Comparison of ENCODE assay signal across 16 cellular contexts in the genomic region with DNA sequence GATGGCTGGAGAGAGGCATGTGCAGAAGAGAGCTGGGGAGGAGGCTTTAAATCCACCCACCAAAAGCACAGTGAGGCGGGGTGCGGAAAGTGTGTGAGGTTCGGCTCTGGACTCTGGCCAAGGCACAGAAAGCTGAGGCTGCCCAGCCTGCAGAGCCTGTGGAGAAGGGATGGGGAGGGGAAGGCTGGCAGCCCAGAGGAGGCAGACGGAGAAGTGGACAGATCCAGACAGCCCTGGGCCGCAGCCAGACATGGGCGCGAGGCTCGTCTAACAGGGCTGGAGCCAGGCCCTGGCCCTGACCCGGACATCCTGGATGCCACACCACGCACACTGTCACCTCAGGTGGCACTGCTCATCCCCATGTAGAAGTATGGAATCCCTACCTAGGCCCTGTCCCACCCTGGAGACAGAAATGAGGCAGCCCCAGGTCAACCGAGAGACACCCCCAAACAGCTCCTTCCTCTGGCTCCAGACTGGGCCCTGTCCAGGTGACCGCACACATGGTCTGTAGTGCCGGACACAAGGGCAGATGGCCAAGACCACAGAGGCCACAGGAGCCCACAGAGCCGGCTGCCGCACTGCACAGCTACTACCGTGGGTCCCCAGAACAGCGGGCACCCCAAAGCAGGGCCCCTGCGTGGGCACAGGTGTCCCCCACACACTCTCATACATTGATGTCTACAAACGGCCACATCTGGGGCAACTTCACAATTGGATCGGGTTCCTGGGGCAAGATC. TPM values are rescaled to one million over a fixed set of nuclear protein-coding genes. Genes with fewer than 3 reads are reported as not detected.
DNase-seq lines count a peak whose midpoint lies in the region; ATAC-seq and TF ChIP-seq lines count a peak whose summit lies in the region.
"Had no signal": no experiment of that assay in that cellular context is flagged by ENCODE, and none has a peak within 500 bp of the region (broad histone marks: within the 10 kb centered on the region; RNA-seq: fewer than 3 reads in every experiment).

No MANE protein-coding gene starts in this region.

- TF ChIP-seq CTCF in right atrium auricular region (IDR thresholded peaks at IDR 0.05), result no peak

- H3K4me1 Mint-ChIP-seq in activated T-cell treated with anti-CD3 and anti-CD28 coated beads, Interleukin-2, amount 50 U/mL, for 72 hours (ENCODE audit: low read depth), result peaks cover 14% of the 10 kb centered on the region

- ATAC-seq in HG03025 (IDR thresholded peaks at IDR 0.05; ENCODE audit: low FRiP score, unreplicated experiment) (no peak), GM18502 (IDR thresholded peaks at IDR 0.05; ENCODE audit: poor library complexity, unreplicated experiment) (no peak)
- ATAC-seq in activated T-cell treated with anti-CD3 and anti-CD28 coated beads, Interleukin-2, amount 50 U/mL, for 72 hours (replicated peaks in 1 of 2), result no peak
- ATAC-seq: HCT116 had no signal

- H3K4me3 ChIP-seq in BLaER1 treated with 17β-estradiol and CSF1 and Interleukin-3, amounts not matched to agents 10 nM and 100 nM, result no peak overlapping the region
- no peak overlapping the region for H3K4me3 ChIP-seq in right atrium auricular region
- H3K4me3 ChIP-seq: PC-9, uterus had no signal

- H3K27me3 Mint-ChIP-seq in activated T-cell treated with anti-CD3 and anti-CD28 coated beads, Interleukin-2, amount 50 U/mL, for 72 hours (ENCODE audit: low read depth), result no peaks in the 10 kb centered on the region
- H3K27me3 Mint-ChIP-seq: activated naive CD8-positive, alpha-beta T cell treated with anti-CD3 and anti-CD28 coated beads for 36 hours had no signal

- intact Hi-C loops in posterior cingulate gyrus (cut with DNase I), result loop anchor here (5.0 kb wide), 1 partner anchor 36 kb away; no protein-coding TSS in a partner anchor

- peaks cover 44 to 79% (median 73%) of the 10 kb centered on the region in 10 experiments for H3K4me1 ChIP-seq in BLaER1 treated with 17β-estradiol and CSF1 and Interleukin-3, amounts not matched to agents 10 nM and 100 nM
- H3K4me1 ChIP-seq in right atrium auricular region, result peaks cover 0 to 81% of the 10 kb centered on the region in 2 donors

- peaks cover 2 to 5% of the 10 kb centered on the region in 2 donors for H3K36me3 Mint-ChIP-seq in activated T-cell treated with anti-CD3 and anti-CD28 coated beads, Interleukin-2, amount 50 U/mL, for 72 hours (ENCODE audit: insufficient read depth in 2 of 2)

- no peak overlapping the region for H3K4me3 Mint-ChIP-seq in activated T-cell treated with anti-CD3 and anti-CD28 coated beads, Interleukin-2, amount 50 U/mL, for 72 hours
- H3K4me3 Mint-ChIP-seq: activated naive CD8-positive, alpha-beta T cell treated with anti-CD3 and anti-CD28 coated beads for 36 hours; T-helper 1 cell treated with Interleukin-12 subunit alpha and Interleukin-12 subunit beta and Interleukin-4 antibody, amounts not matched to agents 30 μg/mL and 1 μg/mL, for 36 hours had no signal

- peaks cover 99 to 100% (median 100%) of the 10 kb centered on the region in 11 experiments for H4K20me1 ChIP-seq in BLaER1 treated with 17β-estradiol and CSF1 and Interleukin-3, amounts not matched to agents 10 nM and 100 nM

- peak overlapping the region in 5 of 11 experiments; percentile 36 to 65 (median 64); a peak in 7 of 22 replicates for H3K9ac ChIP-seq in BLaER1 treated with 17β-estradiol and CSF1 and Interleukin-3, amounts not matched to agents 10 nM and 100 nM

- no peak overlapping the region for H3K27ac Mint-ChIP-seq in activated T-cell treated with anti-CD3 and anti-CD28 coated beads, Interleukin-2, amount 50 U/mL, for 72 hours
- H3K27ac Mint-ChIP-seq: activated naive CD8-positive, alpha-beta T cell treated with anti-CD3 and anti-CD28 coated beads for 36 hours; T-helper 1 cell treated with Interleukin-12 subunit alpha and Interleukin-12 subunit beta and Interleukin-4 antibody, amounts not matched to agents 30 μg/mL and 1 μg/mL, for 36 hours had no signal

- H3K27ac ChIP-seq in BLaER1 treated with 17β-estradiol and CSF1 and Interleukin-3, amounts not matched to agents 10 nM and 100 nM, result peak overlapping the region in 4 of 11 experiments; percentile 64 to 78 (median 72); a peak in 7 of 22 replicates
- peak overlapping the region; percentile 41 to 64 for H3K27ac ChIP-seq in right atrium auricular region
- H3K27ac ChIP-seq: PC-9, uterus had no signal

- peak; percentile 55 for DNase-seq in astrocyte of the hippocampus (ENCODE audit: low read depth, low spot score)
- no peak for DNase-seq in right atrium auricular region (ENCODE audit: low spot score)
- DNase-seq in posterior cingulate gyrus, result peak; percentile 51 to 96 (median 76)
- DNase-seq in activated T-cell treated with anti-CD3 and anti-CD28 coated beads, Interleukin-2, amount 50 U/mL, for 72 hours, result no peak
- DNase-seq in activated naive CD4-positive, alpha-beta T cell treated with Interleukin-2 at 50 U/mL for 16 hours, result no peak
- DNase-seq: activated CD4-positive, alpha-beta T cell treated with anti-CD3 and anti-CD28 coated beads, Interleukin-2, amount 50 U/mL, for 4 hours; activated naive CD8-positive, alpha-beta T cell treated with anti-CD3 and anti-CD28 coated beads for 36 hours; DND-41; NCI-H1930; PC-9 had no signal

- no peaks in the 10 kb centered on the region for H3K27me3 ChIP-seq in BLaER1 treated with 17β-estradiol and CSF1 and Interleukin-3, amounts not matched to agents 10 nM and 100 nM
- H3K27me3 ChIP-seq in right atrium auricular region, result no peaks in the 10 kb centered on the region
- H3K27me3 ChIP-seq: uterus had no signal

- peaks cover 0 to 17% (median 3%) of the 10 kb centered on the region in 11 experiments; a peak in 10 of 22 replicates for H3K9me3 ChIP-seq in BLaER1 treated with 17β-estradiol and CSF1 and Interleukin-3, amounts not matched to agents 10 nM and 100 nM (replicated peaks in 1 of 11)
- H3K9me3 ChIP-seq in right atrium auricular region, result no peaks in the 10 kb centered on the region
- H3K9me3 ChIP-seq: uterus had no signal

- H3K4me2 ChIP-seq in BLaER1 treated with 17β-estradiol and CSF1 and Interleukin-3, amounts not matched to agents 10 nM and 100 nM, result peak overlapping the region in 8 of 11 experiments; percentile 95 to 100 (median 98); a peak in 15 of 22 replicates
- H3K4me2 ChIP-seq: PC-9 had no signal

- peaks cover 2% of the 10 kb centered on the region in 2 donors for H3K9me3 Mint-ChIP-seq in activated T-cell treated with anti-CD3 and anti-CD28 coated beads, Interleukin-2, amount 50 U/mL, for 72 hours
- H3K9me3 Mint-ChIP-seq: T-helper 1 cell treated with Interleukin-12 subunit alpha and Interleukin-12 subunit beta and Interleukin-4 antibody, amounts not matched to agents 30 μg/mL and 1 μg/mL, for 36 hours had no signal

- peaks cover 0 to 38% (median 22%) of the 10 kb centered on the region in 11 experiments; a peak in 16 of 22 replicates for H3K36me3 ChIP-seq in BLaER1 treated with 17β-estradiol and CSF1 and Interleukin-3, amounts not matched to agents 10 nM and 100 nM
- no peaks in the 10 kb centered on the region for H3K36me3 ChIP-seq in right atrium auricular region
- H3K36me3 ChIP-seq: uterus had no signal

RNA-seq across cellular contexts. Expression of a gene that starts 16.6 kb away (rescaled TPM):
- total RNA-seq in right atrium auricular region, result 10 to 100 TPM; 22.0 to 27.9 TPM
- 10 to 100 TPM; 30.7 to 31.0 TPM for total RNA-seq in activated T-cell treated with anti-CD3 and anti-CD28 coated beads, Interleukin-2, amount 50 U/mL, for 72 hours

Comparison
In these comparisons a context has a peak if more than half of its experiments do, and no peak if none do; other contexts are left out.
1. DNase-seq: peak in astrocyte of the hippocampus (single experiment) and posterior cingulate gyrus (10 of 10); none in right atrium auricular region (single experiment), activated T-cell treated with anti-CD3 and anti-CD28 coated beads, Interleukin-2, amount 50 U/mL, for 72 hours (0 of 2) and activated naive CD4-positive, alpha-beta T cell treated with Interleukin-2 at 50 U/mL for 16 hours (single experiment).